Comparison of ENCODE assay signal across 10 cellular contexts in genomic region chr9:88992556-88992955, GRCh38. TPM values are rescaled to one million over a fixed set of nuclear protein-coding genes. Genes with fewer than 3 reads are reported as not detected.
A peak's percentile ranks its signal among the peaks of the same experiment; 100 is the strongest.
DNase-seq lines count a peak whose midpoint lies in the region; ATAC-seq and TF ChIP-seq lines count a peak whose summit lies in the region.
"Had no signal": no experiment of that assay in that cellular context is flagged by ENCODE, and none has a peak within 500 bp of the region (broad histone marks: within the 10 kb centered on the region; RNA-seq: fewer than 3 reads in every experiment).

No MANE protein-coding gene starts in this region.

- ATAC-seq in Panc1: no peak
- ATAC-seq in psoas muscle: no peak
- ATAC-seq in HG02623 (IDR thresholded peaks at IDR 0.05; ENCODE audit: unreplicated experiment): no peak

- H3K27me3 Mint-ChIP-seq in Caco-2 (ENCODE audit: insufficient read depth, unreplicated experiment): no peaks in the 10 kb centered on the region
- peaks cover 7% of the 10 kb centered on the region for H3K27me3 Mint-ChIP-seq in glutamatergic neuron (ENCODE audit: unreplicated experiment)

- H3K4me1 Mint-ChIP-seq in Caco-2 (ENCODE audit: low read depth, unreplicated experiment) (no peaks in the 10 kb centered on the region), glutamatergic neuron (ENCODE audit: low read depth, unreplicated experiment) (no peaks in the 10 kb centered on the region)
- H3K4me1 Mint-ChIP-seq: memory B cell had no signal

- intact Hi-C loops in Caco-2 (cut with micrococcal nuclease; ENCODE audit: unreplicated experiment) (no loop called here), Panc1 (cut with micrococcal nuclease; ENCODE audit: unreplicated experiment) (no loop called here), psoas muscle (cut with DNase I) (no loop called here)

- POLR2A ChIA-PET in Caco-2 (lab: Charles Lee): no interaction called here
- POLR2A ChIA-PET in Panc1 (lab: Charles Lee): no interaction called here

- H3K27ac ChIP-seq in Panc1 (ENCODE audit: low read length): no peak overlapping the region
- no peak overlapping the region for H3K27ac ChIP-seq in psoas muscle

- H3K4me3 Mint-ChIP-seq in Caco-2 (ENCODE audit: unreplicated experiment): peak overlapping the region; percentile 75
- H3K4me3 Mint-ChIP-seq in glutamatergic neuron (ENCODE audit: unreplicated experiment): peak overlapping the region; percentile 84
- H3K4me3 Mint-ChIP-seq: memory B cell had no signal

- H3K4me1 ChIP-seq in Caco-2 (no peaks in the 10 kb centered on the region), Panc1 (ENCODE audit: control insufficient read depth, insufficient read depth, low read length) (peaks cover 2% of the 10 kb centered on the region), psoas muscle (no peaks in the 10 kb centered on the region)

- no peaks in the 10 kb centered on the region for H3K27me3 ChIP-seq in Caco-2 (replicated peaks; ENCODE audit: control insufficient read depth, insufficient read depth, low read length)
- no peaks in the 10 kb centered on the region for H3K27me3 ChIP-seq in Panc1 (ENCODE audit: control insufficient read depth, insufficient read depth, low read length)
- peaks cover 0 to 42% (median 12%) of the 10 kb centered on the region in 3 donors for H3K27me3 ChIP-seq in psoas muscle (ENCODE audit: insufficient read depth in 3 of 3, low read length in 2 of 3)

- WGBS in psoas muscle, 3 donors: 81 to 90% (median 88%) methylated on average over 4 of the region's 4 CpGs

- H3K9me3 ChIP-seq in Caco-2: no peaks in the 10 kb centered on the region
- no peaks in the 10 kb centered on the region for H3K9me3 ChIP-seq in Panc1 (ENCODE audit: control insufficient read depth, insufficient read depth, low read depth, low read length)
- no peaks in the 10 kb centered on the region for H3K9me3 ChIP-seq in psoas muscle

- TSS peak; percentile 52 for BruUV-seq in Caco-2 (replicated peaks; lab: Mats Ljungman, UMichigan)
- BruUV-seq in Panc1 (replicated peaks; lab: Mats Ljungman, UMichigan): TSS peak; percentile 92

- H3K36me3 Mint-ChIP-seq in Caco-2 (ENCODE audit: insufficient read depth, unreplicated experiment): no peaks in the 10 kb centered on the region
- no peaks in the 10 kb centered on the region for H3K36me3 Mint-ChIP-seq in glutamatergic neuron (ENCODE audit: unreplicated experiment)
- H3K36me3 Mint-ChIP-seq: memory B cell had no signal

- TF ChIP-seq CTCF in Caco-2 (IDR thresholded peaks at IDR 0.05; ENCODE audit: insufficient read depth in 1 of 2, low read depth in 1 of 2, low read length in 1 of 2, severe bottlenecking in 1 of 2, unreplicated experiment in 1 of 2) (no peak), Panc1 (IDR thresholded peaks at IDR 0.05) (no peak), glutamatergic neuron (IDR thresholded peaks at IDR 0.05; ENCODE audit: partially characterized antibody, unreplicated experiment) (no peak), psoas muscle (IDR thresholded peaks at IDR 0.05) (no peak)

- H3K4me3 ChIP-seq in Caco-2 (ENCODE audit: low read depth, low read length): no peak overlapping the region
- no peak overlapping the region for H3K4me3 ChIP-seq in Panc1 (ENCODE audit: low read depth in 2 of 2, low read length in 2 of 2)
- peak overlapping the region; percentile 67 for H3K4me3 ChIP-seq in psoas muscle

- CTCF ChIA-PET in Caco-2 (lab: Charles Lee): no interaction called here
- CTCF ChIA-PET in Panc1 (lab: Charles Lee): no interaction called here

- in situ Hi-C loops in Panc1 (cut with HindIII; ENCODE audit: low pct_unique_long_range_greater_than_20kb, low sequenced_read_pairs): no loop called here

- H3K27ac Mint-ChIP-seq in Caco-2 (ENCODE audit: unreplicated experiment): no peak overlapping the region
- peak overlapping the region; percentile 11 for H3K27ac Mint-ChIP-seq in glutamatergic neuron (ENCODE audit: unreplicated experiment)
- H3K27ac Mint-ChIP-seq: memory B cell had no signal

- DNase-seq in Caco-2: no peak
- DNase-seq in Panc1 (ENCODE audit: low read depth, low spot score): no peak
- no peak for DNase-seq in glutamatergic neuron
- no peak for DNase-seq in psoas muscle
- no peak for DNase-seq in SW480 (ENCODE audit: low spot score)
- DNase-seq in midbrain (lab: John Stamatoyannopoulos, UW): no peak
- no peak for DNase-seq in ureter (ENCODE audit: low spot score)
- DNase-seq: NCI-H526 had no signal

- H3K9me3 Mint-ChIP-seq in Caco-2 (ENCODE audit: unreplicated experiment): no peaks in the 10 kb centered on the region
- peaks cover 5% of the 10 kb centered on the region for H3K9me3 Mint-ChIP-seq in glutamatergic neuron (ENCODE audit: unreplicated experiment)
- H3K9me3 Mint-ChIP-seq: memory B cell had no signal

- H3K36me3 ChIP-seq in Caco-2 (ENCODE audit: control insufficient read depth, insufficient read depth, low read length) (no peaks in the 10 kb centered on the region), Panc1 (ENCODE audit: control insufficient read depth, insufficient read depth, low read length) (no peaks in the 10 kb centered on the region), psoas muscle (ENCODE audit: insufficient read depth in 1 of 2, low read depth in 1 of 2) (no peaks in the 10 kb centered on the region)

RNA-seq across cellular contexts. Expression of gene S1PR3, which starts 1.3 kb away (rescaled TPM):
- total RNA-seq in Caco-2 (2022) (0.95 and 1.00 TPM in 2 replicates), Panc1 (2021; ENCODE audit: unreplicated experiment) (8.1 TPM), glutamatergic neuron (ENCODE audit: unreplicated experiment) (2.9 TPM), psoas muscle (1 to 10 TPM; 4.3 to 5.2 (median 4.9) TPM), ureter (48.6 TPM)
- 4.1 TPM for polyA plus RNA-seq in Panc1 (2012; ENCODE audit: insufficient read length)
- polyA plus RNA-seq in psoas muscle: 1 to 10 TPM; 2.3 to 4.7 (median 4.2) TPM
